In the genomic region with DNA sequence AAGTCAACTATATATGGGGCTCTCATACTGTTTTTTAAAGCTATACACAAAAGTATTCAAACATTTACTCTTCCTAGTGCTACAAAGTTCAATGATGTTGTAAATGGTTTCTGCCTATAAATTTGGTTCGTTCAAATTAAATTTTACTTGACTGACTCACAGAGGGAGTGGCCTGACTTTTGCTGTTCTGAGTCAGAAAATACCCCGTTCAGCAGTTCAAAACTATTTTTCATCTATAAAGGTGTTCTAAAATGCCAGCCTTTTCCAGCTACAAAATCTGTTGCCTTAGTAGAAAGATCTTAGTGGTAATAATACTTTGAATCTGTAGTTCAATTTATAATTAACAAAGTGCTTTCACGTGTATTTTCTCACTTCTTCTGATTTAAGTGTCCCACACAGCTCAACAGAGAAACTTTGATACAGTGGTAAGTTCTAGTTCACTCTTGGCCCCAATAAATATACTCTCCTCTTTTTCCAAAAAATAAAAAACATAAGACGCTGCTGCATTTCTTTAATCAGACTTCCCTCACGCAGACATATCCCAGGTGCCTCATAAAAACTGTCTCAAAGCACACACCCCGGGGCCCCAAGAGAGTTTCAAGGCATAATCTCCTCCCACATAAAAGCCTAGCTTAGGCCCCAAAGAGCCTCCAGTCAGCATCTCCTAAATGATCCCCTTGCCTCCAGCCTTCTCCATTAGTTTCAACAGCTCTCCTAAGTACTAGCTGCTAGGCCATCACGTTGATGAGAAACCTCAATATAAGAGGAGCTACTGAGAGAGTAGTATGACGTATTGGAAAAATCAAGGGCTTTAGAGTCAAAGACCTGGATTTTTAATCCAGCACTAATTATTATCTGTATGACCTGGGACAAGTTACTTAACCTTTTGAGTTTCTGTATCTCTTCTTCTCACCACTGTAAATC, we compare ENCODE assay signal across 8 cellular contexts.
DNase-seq lines count a peak whose midpoint lies in the region; ATAC-seq and TF ChIP-seq lines count a peak whose summit lies in the region.

No MANE protein-coding gene starts in this region.

- H3K27me3 ChIP-seq in brain microvascular endothelial cell (replicated peaks) (no peaks in the 10 kb centered on the region), muscle layer of duodenum (ENCODE audit: low read depth, low read length) (no peaks in the 10 kb centered on the region)

- DNase-seq in ELR (ENCODE audit: low read depth): peak; percentile 77
- peak; percentile 66 for DNase-seq in NCI-H69 (lab: John Stamatoyannopoulos, UW)
- DNase-seq in brain microvascular endothelial cell: no peak
- DNase-seq in DMS53 (lab: John Stamatoyannopoulos, UW): no peak

- in situ Hi-C loops in brain microvascular endothelial cell (cut with HindIII; ENCODE audit: low pct_ligation_motif_present, low sequenced_read_pairs): no loop called here

- TF ChIP-seq CTCF in brain microvascular endothelial cell (IDR thresholded peaks at IDR 0.05; ENCODE audit: low read depth, low read length, missing control alignments): no peak

- H3K36me3 ChIP-seq in brain microvascular endothelial cell (replicated peaks) (peaks cover 4% of the 10 kb centered on the region), muscle layer of duodenum (ENCODE audit: control insufficient read depth in 1 of 2, insufficient read depth in 2 of 2, low read length in 2 of 2) (peaks cover 0 to 8% of the 10 kb centered on the region in 2 donors)

- peaks cover 28 to 61% of the 10 kb centered on the region in 2 donors for H3K4me1 ChIP-seq in muscle layer of duodenum (ENCODE audit: control insufficient read depth in 1 of 2, insufficient read depth in 2 of 2, low read length in 2 of 2)

- no peaks in the 10 kb centered on the region for H3K9me3 ChIP-seq in muscle layer of duodenum (ENCODE audit: control insufficient read depth in 1 of 2, low read length in 2 of 2)

- H3K27ac ChIP-seq in brain microvascular endothelial cell: peak overlapping the region; percentile 41
- peak overlapping the region; percentile 93 for H3K27ac ChIP-seq in muscle layer of duodenum (ENCODE audit: low read length)

- ATAC-seq in GM21576 (IDR thresholded peaks at IDR 0.05; ENCODE audit: unreplicated experiment): no peak
- no peak for ATAC-seq in HG03025 (IDR thresholded peaks at IDR 0.05; ENCODE audit: low FRiP score, unreplicated experiment)
- no peak for ATAC-seq in HG02610 (IDR thresholded peaks at IDR 0.05; ENCODE audit: unreplicated experiment)

- H3K4me3 ChIP-seq in brain microvascular endothelial cell (ENCODE audit: low read depth, low read length) (peak overlapping the region; percentile 24), muscle layer of duodenum (ENCODE audit: low read depth in 1 of 2, low read length in 2 of 2) (peak overlapping the region in 1 of 2 donors; percentile 59)

Comparison
In these comparisons a context has a peak if more than half of its experiments do, and no peak if none do; other contexts are left out.
1. DNase-seq: peak in ELR (single experiment) and NCI-H69 (single experiment); none in brain microvascular endothelial cell (single experiment) and DMS53 (single experiment).